In the genomic region with DNA sequence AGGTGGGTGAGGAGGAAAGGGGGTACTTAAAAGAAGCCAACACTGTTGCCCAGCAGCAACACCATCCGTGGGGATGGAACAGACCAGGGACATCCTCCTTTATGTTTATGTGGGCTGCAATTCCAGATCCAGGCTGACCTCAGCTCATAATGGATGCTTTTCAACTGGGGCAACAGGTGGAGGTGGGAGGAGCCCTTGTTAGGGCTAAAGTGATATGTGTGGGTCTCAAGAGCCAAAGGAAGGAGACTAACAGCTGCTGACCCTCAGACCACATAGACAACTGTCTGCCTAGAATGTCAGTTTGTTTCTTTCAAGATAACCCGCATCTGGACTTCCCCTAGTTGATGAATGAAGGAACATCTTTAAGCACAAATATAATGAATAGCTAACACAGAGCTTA, we compare ENCODE assay signal across 1 cellular context.
TF ChIP-seq lines count a peak whose summit lies in the region.

No MANE protein-coding gene starts in this region.

TF ChIP-seq in endothelial cell of umbilical vein, 7 proteins besides CTCF, POLR2A, EP300 and RAD21:
- TF ChIP-seq POLR2AphosphoS5 (IDR thresholded peaks at IDR 0.05; ENCODE audit: insufficient read depth, low read depth, low read length) (no peak), FOS (IDR thresholded peaks at IDR 0.05; ENCODE audit: borderline replicate concordance, insufficient read depth, low read length) (no peak)
